In genomic region chr2:61193670-61194561, GRCh38 we compare ENCODE assay signal across 13 cellular contexts. TPM values are rescaled to one million over a fixed set of nuclear protein-coding genes. Genes with fewer than 3 reads are reported as not detected.
DNase-seq lines count a peak whose midpoint lies in the region; ATAC-seq and TF ChIP-seq lines count a peak whose summit lies in the region.
"Had no signal": no experiment of that assay in that cellular context is flagged by ENCODE, and none has a peak within 500 bp of the region (broad histone marks: within the 10 kb centered on the region; RNA-seq: fewer than 3 reads in every experiment).

No MANE protein-coding gene starts in this region.

- no peak for TF ChIP-seq RAD21 in IMR-90 (IDR thresholded peaks at IDR 0.05; ENCODE audit: low read length)

- in situ Hi-C loops in IMR-90 (cut with MboI; ENCODE audit: low sequenced_read_pairs) = no loop called here

- H3K4me1 Mint-ChIP-seq in CD4-positive, alpha-beta memory T cell = peaks cover 15 to 26% (median 15%) of the 10 kb centered on the region in 4 donors
- H3K4me1 Mint-ChIP-seq in activated T-helper 1 cell treated with anti-CD3 and anti-CD28 coated beads, Interleukin-12 subunit alpha, Interleukin-12 subunit beta, Interleukin-2, Interleukin-4 antibody, amounts not matched to agents 30 ng/mL and 10 ng/mL and 1 ng/mL, durations not matched to agents 14 hours and 24 hours and 36 hours (ENCODE audit: low read depth) = peaks cover 27% of the 10 kb centered on the region
- H3K4me1 Mint-ChIP-seq in naive B cell = peaks cover 0 to 17% (median 4%) of the 10 kb centered on the region in 3 donors

- no peak overlapping the region for H2AK5ac ChIP-seq in IMR-90 (ENCODE audit: low read depth, low read length)

- H2AFZ ChIP-seq in IMR-90 (replicated peaks; ENCODE audit: low read length, poor library complexity) = no peak overlapping the region

- BruUV-seq in IMR-90 (replicated peaks; lab: Mats Ljungman, UMichigan) = no TSS peak

- dilution Hi-C loops in IMR-90 (cut with HindIII; ENCODE audit: low sequenced_read_pairs, unreplicated experiment) = no loop called here

- peak in 1 of 5 donors; percentile 11 for DNase-seq in CD4-positive, alpha-beta memory T cell
- DNase-seq in IMR-90 (no peak), naive B cell (no peak), SK-N-DZ (ENCODE audit: low spot score) (no peak), ecto neural progenitor cell (ENCODE audit: low spot score) (no peak), NCI-H2196 treated with DMSO at 0.1 percent for 48 hours (lab: John Stamatoyannopoulos, UW; ENCODE audit: unreplicated experiment) (no peak)
- DNase-seq in activated T-helper 1 cell treated with anti-CD3 and anti-CD28 coated beads, Interleukin-12 subunit alpha, Interleukin-12 subunit beta, Interleukin-2, Interleukin-4 antibody, amounts not matched to agents 30 ng/mL and 10 ng/mL and 1 ng/mL, durations not matched to agents 14 hours and 24 hours and 36 hours (ENCODE audit: low spot score) = no peak
- DNase-seq in stimulated activated CD4-positive, alpha-beta T cell treated with anti-CD3 and anti-CD28 coated beads, Interleukin-4, amount 100 ng/mL, for 1 hour = no peak
- DNase-seq: aorta, NCI-H2107 had no signal

- no peak for TF ChIP-seq CTCF in IMR-90 (conservative IDR thresholded peaks at IDR 0.05; ENCODE audit: low read depth, low read length)

- H2BK15ac ChIP-seq in IMR-90 (ENCODE audit: low read depth, low read length) = no peak overlapping the region

- no peak overlapping the region for H3K4me2 ChIP-seq in IMR-90 (ENCODE audit: low read depth, low read length)
- H3K4me2 ChIP-seq: KMS-11 had no signal

- ATAC-seq in IMR-90 (ENCODE audit: low read depth) = 0 out of 2 replicates have a peak, but pooled peaks have one; percentile 24
- ATAC-seq in naive B cell (ENCODE audit: low read depth in 2 of 2) = peak; percentile 32 to 45

- H4K20me1 ChIP-seq in IMR-90 (ENCODE audit: insufficient read depth, low read length) = no peaks in the 10 kb centered on the region; the same call in 1 of the 2 replicates

- no peak overlapping the region for H2BK20ac ChIP-seq in IMR-90 (ENCODE audit: low read depth, low read length)

- WGBS in IMR-90 (ENCODE audit: extremely low coverage in 2 of 2, insufficient read length in 1 of 2), 2 experiments = 100% methylated on average over 1 of the region's 4 CpGs; no CpG with 5 or more reads in 1 of the 2 experiments

- POLR2A ChIA-PET in CD4-positive, alpha-beta memory T cell (lab: Charles Lee; ENCODE audit: partially characterized antibody) = interaction anchor here (0.8 to 1.0 kb wide), 2 partner anchors 8 to 16 kb away, joined by 3 read pairs; no protein-coding TSS in a partner anchor
- POLR2A ChIA-PET in IMR-90 (lab: Charles Lee; ENCODE audit: unreplicated experiment) = no interaction called here

- peak overlapping the region; percentile 19 for H3K27ac ChIP-seq in CD4-positive, alpha-beta memory T cell (ENCODE audit: low read depth, low read length)
- H3K27ac ChIP-seq in IMR-90 (ENCODE audit: insufficient read depth, low read length) = no peak overlapping the region
- H3K27ac ChIP-seq: BLaER1 treated with 17β-estradiol and CSF1 and Interleukin-3, amounts not matched to agents 10 nM and 100 nM; KMS-11 had no signal

- no peak for TF ChIP-seq POLR2A in IMR-90 (IDR thresholded peaks at IDR 0.05; ENCODE audit: low read depth, low read length)

- no peaks in the 10 kb centered on the region for H3K27me3 Mint-ChIP-seq in CD4-positive, alpha-beta memory T cell
- H3K27me3 Mint-ChIP-seq in activated T-helper 1 cell treated with anti-CD3 and anti-CD28 coated beads, Interleukin-12 subunit alpha, Interleukin-12 subunit beta, Interleukin-2, Interleukin-4 antibody, amounts not matched to agents 30 ng/mL and 10 ng/mL and 1 ng/mL, durations not matched to agents 14 hours and 24 hours and 36 hours (ENCODE audit: insufficient read depth) = no peaks in the 10 kb centered on the region
- no peaks in the 10 kb centered on the region for H3K27me3 Mint-ChIP-seq in naive B cell

- no peak overlapping the region for H2BK120ac ChIP-seq in IMR-90 (ENCODE audit: low read depth, low read length)

- H3K79me1 ChIP-seq in IMR-90 (ENCODE audit: low read depth in 1 of 2, low read length in 2 of 2) = peaks cover 3 to 13% of the 10 kb centered on the region in 2 experiments

- peaks cover 25% of the 10 kb centered on the region for H3K36me3 ChIP-seq in CD4-positive, alpha-beta memory T cell (ENCODE audit: insufficient read depth, low read length)
- peaks cover 28% of the 10 kb centered on the region for H3K36me3 ChIP-seq in IMR-90 (ENCODE audit: control insufficient read depth, insufficient read depth, low read length)

- intact Hi-C loops in CD4-positive, alpha-beta memory T cell (cut with micrococcal nuclease) = no loop called here
- intact Hi-C loops in IMR-90 (cut with micrococcal nuclease) = no loop called here
- intact Hi-C loops in activated T-helper 1 cell treated with anti-CD3 and anti-CD28 coated beads, Interleukin-12 subunit alpha, Interleukin-12 subunit beta, Interleukin-2, Interleukin-4 antibody, amounts not matched to agents 30 ng/mL and 10 ng/mL and 1 ng/mL, durations not matched to agents 14 hours and 24 hours and 36 hours (cut with micrococcal nuclease) = no loop called here

- peaks cover 7% of the 10 kb centered on the region for H3K9me1 ChIP-seq in IMR-90 (ENCODE audit: insufficient read depth, low read length)

- H3K23ac ChIP-seq in IMR-90 (ENCODE audit: low read depth, low read length) = no peak overlapping the region

- no peak overlapping the region for H4K5ac ChIP-seq in IMR-90 (ENCODE audit: low read depth, low read length)

- no peak overlapping the region for H2BK5ac ChIP-seq in IMR-90 (ENCODE audit: low read depth, low read length, poor library complexity, severe bottlenecking)

- no peak overlapping the region for H4K91ac ChIP-seq in IMR-90 (ENCODE audit: insufficient read depth, low read depth, low read length)

- H4K8ac ChIP-seq in IMR-90 (ENCODE audit: low read depth in 2 of 2, low read length in 2 of 2) = no peak overlapping the region

- H3K14ac ChIP-seq in IMR-90 (replicated peaks; ENCODE audit: low read depth, low read length) = no peak overlapping the region

- H3K4me3 ChIP-seq in CD4-positive, alpha-beta memory T cell (ENCODE audit: low read length in 2 of 2) = no peak overlapping the region
- H3K4me3 ChIP-seq in IMR-90 (ENCODE audit: insufficient read depth, low read depth, low read length) = no peak overlapping the region
- H3K4me3 ChIP-seq: BLaER1 treated with 17β-estradiol and CSF1 and Interleukin-3, amounts not matched to agents 10 nM and 100 nM; heart left ventricle had no signal

- no peak overlapping the region for H3K4ac ChIP-seq in IMR-90 (ENCODE audit: low read depth, low read length)

- peaks cover 10 to 41% of the 10 kb centered on the region in 2 donors for H3K36me3 Mint-ChIP-seq in CD4-positive, alpha-beta memory T cell
- H3K36me3 Mint-ChIP-seq in activated T-helper 1 cell treated with anti-CD3 and anti-CD28 coated beads, Interleukin-12 subunit alpha, Interleukin-12 subunit beta, Interleukin-2, Interleukin-4 antibody, amounts not matched to agents 30 ng/mL and 10 ng/mL and 1 ng/mL, durations not matched to agents 14 hours and 24 hours and 36 hours (ENCODE audit: low read depth) = peaks cover 25% of the 10 kb centered on the region
- H3K36me3 Mint-ChIP-seq in naive B cell = peaks cover 0 to 3% of the 10 kb centered on the region in 2 donors

- no peak overlapping the region for H3K18ac ChIP-seq in IMR-90 (ENCODE audit: low read depth, low read length)

- CTCF ChIA-PET in CD4-positive, alpha-beta memory T cell (lab: Charles Lee; ENCODE audit: partially characterized antibody) = no interaction called here
- CTCF ChIA-PET in IMR-90 (lab: Yijun Ruan, JAX) = no interaction called here

- H3K56ac ChIP-seq in IMR-90 (ENCODE audit: extremely low read depth, insufficient read depth, low read length) = no peak overlapping the region

- peak overlapping the region in 6 of 7 donors; percentile 33 to 85 (median 73) for H3K27ac Mint-ChIP-seq in CD4-positive, alpha-beta memory T cell
- peak overlapping the region; percentile 50 for H3K27ac Mint-ChIP-seq in activated T-helper 1 cell treated with anti-CD3 and anti-CD28 coated beads, Interleukin-12 subunit alpha, Interleukin-12 subunit beta, Interleukin-2, Interleukin-4 antibody, amounts not matched to agents 30 ng/mL and 10 ng/mL and 1 ng/mL, durations not matched to agents 14 hours and 24 hours and 36 hours
- H3K27ac Mint-ChIP-seq in naive B cell = peak overlapping the region in 4 of 6 donors; percentile 58 to 83 (median 74)

- no peaks in the 10 kb centered on the region for H3K9me3 ChIP-seq in CD4-positive, alpha-beta memory T cell (ENCODE audit: control insufficient read depth in 1 of 2, low read length in 2 of 2)
- H3K9me3 ChIP-seq in IMR-90 (ENCODE audit: control insufficient read depth, insufficient read depth, low read length) = no peaks in the 10 kb centered on the region
- H3K9me3 ChIP-seq: BLaER1 treated with 17β-estradiol and CSF1 and Interleukin-3, amounts not matched to agents 10 nM and 100 nM; heart left ventricle had no signal

- no peak overlapping the region for H3K9ac ChIP-seq in IMR-90 (ENCODE audit: low read depth, low read length)
- H3K9ac ChIP-seq: BLaER1 treated with 17β-estradiol and CSF1 and Interleukin-3, amounts not matched to agents 10 nM and 100 nM; KMS-11 had no signal

- H2AK9ac ChIP-seq in IMR-90 (replicated peaks; ENCODE audit: low read depth, low read length, poor library complexity) = no peak overlapping the region

- H3K4me1 ChIP-seq in CD4-positive, alpha-beta memory T cell (ENCODE audit: insufficient read depth, low read length) = peaks cover 12% of the 10 kb centered on the region
- no peaks in the 10 kb centered on the region for H3K4me1 ChIP-seq in IMR-90 (ENCODE audit: control insufficient read depth, insufficient read depth, low read length)

- H3K27me3 ChIP-seq in CD4-positive, alpha-beta memory T cell (ENCODE audit: insufficient read depth, low read length) = no peaks in the 10 kb centered on the region
- no peaks in the 10 kb centered on the region for H3K27me3 ChIP-seq in IMR-90 (ENCODE audit: control insufficient read depth, insufficient read depth, low read length)
- H3K27me3 ChIP-seq: BLaER1 treated with 17β-estradiol and CSF1 and Interleukin-3, amounts not matched to agents 10 nM and 100 nM; heart left ventricle had no signal

- H3K9me3 Mint-ChIP-seq in CD4-positive, alpha-beta memory T cell = no peaks in the 10 kb centered on the region
- H3K9me3 Mint-ChIP-seq in activated T-helper 1 cell treated with anti-CD3 and anti-CD28 coated beads, Interleukin-12 subunit alpha, Interleukin-12 subunit beta, Interleukin-2, Interleukin-4 antibody, amounts not matched to agents 30 ng/mL and 10 ng/mL and 1 ng/mL, durations not matched to agents 14 hours and 24 hours and 36 hours = no peaks in the 10 kb centered on the region
- H3K9me3 Mint-ChIP-seq in naive B cell = no peaks in the 10 kb centered on the region

- H3K4me3 Mint-ChIP-seq in CD4-positive, alpha-beta memory T cell = peak overlapping the region in 1 of 8 donors; percentile 34
- H3K4me3 Mint-ChIP-seq in activated T-helper 1 cell treated with anti-CD3 and anti-CD28 coated beads, Interleukin-12 subunit alpha, Interleukin-12 subunit beta, Interleukin-2, Interleukin-4 antibody, amounts not matched to agents 30 ng/mL and 10 ng/mL and 1 ng/mL, durations not matched to agents 14 hours and 24 hours and 36 hours = no peak overlapping the region
- H3K4me3 Mint-ChIP-seq in naive B cell = no peak overlapping the region

RNA-seq across cellular contexts. Expression of gene C2orf74, which starts 31.9 kb away (rescaled TPM):
- 10 to 100 TPM; 18.3 to 19.3 TPM for total RNA-seq in CD4-positive, alpha-beta memory T cell
- polyA plus RNA-seq in CD4-positive, alpha-beta memory T cell = 10 to 100 TPM; 36.7 to 38.1 TPM
- total RNA-seq in IMR-90 (2012; rRNA removed) = 8.4 and 10.3 TPM in 2 replicates
- polyA plus RNA-seq in IMR-90 (2012; rRNA removed) (15.8 and 21.9 TPM in 2 replicates), naive B cell (ENCODE audit: low read depth in 6 of 6) (10 to 100 TPM; 26.0 to 50.0 (median 41.7) TPM)
- 6.4 and 7.5 TPM in 2 replicates for polyA plus RNA-seq in IMR-90 (2012; cell fraction: cytosol; rRNA removed)
- polyA plus RNA-seq in IMR-90 (2012; cell fraction: nucleus; rRNA removed; ENCODE audit: low replicate concordance) = 1.9 and 4.9 TPM in 2 replicates
- 7.0 and 9.7 TPM in 2 replicates for total RNA-seq in activated T-helper 1 cell treated with anti-CD3 and anti-CD28 coated beads, Interleukin-12 subunit alpha, Interleukin-12 subunit beta, Interleukin-2, Interleukin-4 antibody, amounts not matched to agents 30 ng/mL and 10 ng/mL and 1 ng/mL, durations not matched to agents 14 hours and 24 hours and 36 hours
- polyA plus RNA-seq in SK-N-DZ (2014; cell fraction: cytosol; rRNA removed) = 22.1 and 23.1 TPM in 2 replicates
- polyA plus RNA-seq in SK-N-DZ (2014; cell fraction: nucleus; rRNA removed) = 13.0 and 15.6 TPM in 2 replicates
